Comparison of ENCODE assay signal across 1 cellular context in the genomic region with DNA sequence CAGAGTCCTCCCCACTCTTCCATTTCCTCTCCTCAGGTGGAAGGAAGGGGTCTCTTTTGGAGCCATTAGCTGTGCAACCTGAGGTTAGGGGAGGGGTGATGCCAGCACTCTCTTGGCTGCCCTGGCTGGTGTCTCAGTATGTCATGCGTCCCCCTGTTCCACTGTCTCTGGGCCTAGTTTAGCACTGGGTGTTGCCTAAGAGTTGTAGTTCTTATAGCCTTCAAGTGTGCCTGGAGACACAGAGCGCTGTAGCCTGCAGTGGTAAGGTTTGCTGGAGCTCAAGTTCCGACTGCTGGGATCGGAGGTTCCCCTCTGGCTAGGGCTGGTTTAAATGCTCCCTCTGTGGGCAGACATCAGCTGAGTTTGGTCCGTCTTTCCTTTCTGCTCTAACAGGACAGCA.
TF ChIP-seq lines count a peak whose summit lies in the region.

No MANE protein-coding gene starts in this region.

TF ChIP-seq in H1, 55 proteins besides CTCF, POLR2A, EP300 and RAD21:
- TF ChIP-seq SAP30 (IDR thresholded peaks at IDR 0.05; ENCODE audit: insufficient read depth, insufficient replicate concordance, low read length) (no peak), SIRT6 (IDR thresholded peaks at IDR 0.05; ENCODE audit: low read length) (no peak), CBX5 (IDR thresholded peaks at IDR 0.05; ENCODE audit: low read depth, low read length) (no peak), KDM1A (IDR thresholded peaks at IDR 0.05; ENCODE audit: borderline replicate concordance, low read length) (no peak), TCF12 (IDR thresholded peaks at IDR 0.05; ENCODE audit: low read depth, low read length) (no peak), GABPA (IDR thresholded peaks at IDR 0.05; ENCODE audit: borderline replicate concordance, insufficient read depth, low read length) (no peak)
